Comparison of ENCODE assay signal across 17 cellular contexts in the genomic region with DNA sequence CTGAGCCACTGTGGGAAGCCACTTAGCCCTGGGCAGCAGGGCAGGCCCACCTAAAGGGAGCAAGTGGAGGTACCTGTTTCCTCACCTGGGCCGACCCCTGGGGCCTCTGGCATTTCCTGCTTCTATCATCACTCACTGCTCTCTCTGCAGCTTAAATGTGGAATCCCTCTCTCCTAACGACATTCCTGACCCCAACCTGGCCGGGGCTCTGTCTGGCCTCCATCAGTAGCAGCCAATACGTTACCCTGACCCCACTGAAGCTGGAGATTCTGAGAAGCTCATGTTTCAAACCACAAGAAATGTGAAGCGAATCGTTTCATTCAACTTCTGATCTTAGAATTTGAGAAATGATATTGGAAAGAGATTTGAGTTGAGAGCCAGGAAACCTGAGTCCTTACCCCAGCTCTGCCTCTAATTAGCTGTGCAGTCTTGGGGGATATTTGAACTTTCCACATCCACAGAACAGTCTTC. TPM values are rescaled to one million over a fixed set of nuclear protein-coding genes. Genes with fewer than 3 reads are reported as not detected.
DNase-seq lines count a peak whose midpoint lies in the region; ATAC-seq, FAIRE-seq and TF ChIP-seq lines count a peak whose summit lies in the region.
"Had no signal": no experiment of that assay in that cellular context is flagged by ENCODE, and none has a peak within 500 bp of the region (broad histone marks: within the 10 kb centered on the region; RNA-seq: fewer than 3 reads in every experiment).

No MANE protein-coding gene starts in this region.

- peak overlapping the region; percentile 8 for H4K8ac ChIP-seq in mesenchymal stem cell (ENCODE audit: low read length)

- H2BK15ac ChIP-seq in mesenchymal stem cell (ENCODE audit: low read depth, poor library complexity, severe bottlenecking), result no peak overlapping the region

- no peak overlapping the region for H2AK5ac ChIP-seq in mesenchymal stem cell (ENCODE audit: low read length, severe bottlenecking)

- H3K9me3 ChIP-seq in AG04450 (ENCODE audit: control insufficient read depth, insufficient read depth, low read length), result peaks cover 5% of the 10 kb centered on the region; the same call in 1 of the 2 replicates
- peaks cover 17% of the 10 kb centered on the region for H3K9me3 ChIP-seq in mesenchymal stem cell (ENCODE audit: control insufficient read depth, low read length)

- peak overlapping the region in 1 of 2 experiments; percentile 78 for H3K18ac ChIP-seq in mesenchymal stem cell (ENCODE audit: low read depth in 1 of 2, low read length in 2 of 2)

- H3K27ac ChIP-seq in AG04450 (ENCODE audit: low read depth, low read length) (peak overlapping the region; percentile 2), mesenchymal stem cell (ENCODE audit: low read length, poor library complexity, severe bottlenecking) (no peak overlapping the region)
- H3K27ac ChIP-seq: PC-9 had no signal

- 43% methylated on average over 6 of the region's 6 CpGs for WGBS in mesenchymal stem cell

- H3K36me3 ChIP-seq in mesenchymal stem cell (ENCODE audit: control insufficient read depth in 1 of 2, insufficient read depth in 2 of 2, low read depth in 1 of 2, low read length in 2 of 2), result no peaks in the 10 kb centered on the region

- no peak overlapping the region for H3K23ac ChIP-seq in mesenchymal stem cell (ENCODE audit: low read length in 2 of 2)

- H3K4me1 ChIP-seq in mesenchymal stem cell (ENCODE audit: control insufficient read depth, insufficient read depth, low read depth, low read length), result peaks cover 13% of the 10 kb centered on the region

- DNase-seq in AG04450 (ENCODE audit: low read depth, low spot score), result no peak
- peak; percentile 32 for DNase-seq in HTR-8/SVneo (ENCODE audit: insufficient read length, low spot score)
- peak; percentile 18 for DNase-seq in dedifferentiated amniotic fluid mesenchymal stem cell (ENCODE audit: extremely low spot score)
- DNase-seq in mesenchymal stem cell, result no peak
- no peak for DNase-seq in superior temporal gyrus (ENCODE audit: extremely low spot score)
- DNase-seq in SIG-M5 treated with dmso at 0.1 percent for 504 hours (lab: John Stamatoyannopoulos, UW; ENCODE audit: unreplicated experiment), result no peak
- no peak for DNase-seq in inferior parietal cortex (ENCODE audit: extremely low spot score)
- DNase-seq: activated CD8-positive, alpha-beta memory T cell treated with anti-CD3 and anti-CD28 coated beads, Interleukin-2, amount 50 U/mL, for 4 hours; activated naive CD8-positive, alpha-beta T cell treated with anti-CD3 and anti-CD28 coated beads for 36 hours; hypothalamus; Kasumi-1; mammary epithelial cell; NCI-H146; small intestine had no signal

- H3K9ac ChIP-seq in mesenchymal stem cell (ENCODE audit: low read length), result no peak overlapping the region

- TF ChIP-seq CTCF in AG04450 (IDR thresholded peaks at IDR 0.05; ENCODE audit: low read depth, low read length), result no peak

- H4K91ac ChIP-seq in mesenchymal stem cell (ENCODE audit: low read length), result no peak overlapping the region

- H3K79me1 ChIP-seq in mesenchymal stem cell (replicated peaks; ENCODE audit: low read length, poor library complexity, severe bottlenecking), result peaks cover 31% of the 10 kb centered on the region

- H3K27me3 ChIP-seq in AG04450 (ENCODE audit: control insufficient read depth, insufficient read depth, low read length) (no peaks in the 10 kb centered on the region), mesenchymal stem cell (ENCODE audit: control insufficient read depth in 1 of 2, insufficient read depth in 1 of 2, low read length in 2 of 2) (no peaks in the 10 kb centered on the region)

- peak overlapping the region in 1 of 2 experiments; percentile 42 for H2BK12ac ChIP-seq in mesenchymal stem cell (ENCODE audit: low read length in 2 of 2)

- CTCF ChIA-PET in AG04450 (lab: Charles Lee), result interaction anchor here (0.6 kb wide), 1 partner anchor 265 kb away, joined by 3 read pairs; no protein-coding TSS in a partner anchor

- no peak for FAIRE-seq in HTR-8/SVneo (lab: Jason Lieb, UNC)
- FAIRE-seq: colon, small intestine had no signal

- H3K14ac ChIP-seq in mesenchymal stem cell (ENCODE audit: low read length in 2 of 2), result no peak overlapping the region

- no peak overlapping the region for H2BK120ac ChIP-seq in mesenchymal stem cell (ENCODE audit: low read depth, low read length)

- H3K4me3 ChIP-seq in AG04450 (ENCODE audit: low read depth, low read length) (no peak overlapping the region), mesenchymal stem cell (ENCODE audit: insufficient read depth in 1 of 2, low read depth in 1 of 2, low read length in 2 of 2) (no peak overlapping the region)
- H3K4me3 ChIP-seq: PC-9 had no signal

- no peak for ATAC-seq in GM18498 (IDR thresholded peaks at IDR 0.05; ENCODE audit: unreplicated experiment)

- no peak overlapping the region for H3K4ac ChIP-seq in mesenchymal stem cell (ENCODE audit: low read depth in 1 of 2, low read length in 2 of 2)

- POLR2A ChIA-PET in AG04450 (lab: Yijun Ruan, JAX), result no interaction called here

- no peak overlapping the region for H2AFZ ChIP-seq in mesenchymal stem cell (ENCODE audit: low read depth, low read length)
- H2AFZ ChIP-seq: PC-9 had no signal

- no peak overlapping the region for H2BK5ac ChIP-seq in mesenchymal stem cell (ENCODE audit: low read depth, low read length, poor library complexity, severe bottlenecking)

- H3K4me2 ChIP-seq in mesenchymal stem cell (ENCODE audit: low read length, poor library complexity, severe bottlenecking), result no peak overlapping the region
- H3K4me2 ChIP-seq: PC-9 had no signal

RNA-seq across cellular contexts. Expression of a gene that starts 39.9 kb away (rescaled TPM):
- 9.1 and 9.6 TPM in 2 replicates for polyA plus RNA-seq in AG04450 (2011; rRNA removed)
- polyA minus RNA-seq in AG04450 (2011; rRNA and poly(A)+ RNA removed), result 11.7 and 11.9 TPM in 2 replicates
- 22.0 TPM for polyA plus RNA-seq in mesenchymal stem cell (2013, experiment 1 of 2)
- 20.8 TPM for polyA plus RNA-seq in mesenchymal stem cell (2013, experiment 2 of 2)

Comparison
In these comparisons a context has a peak if more than half of its experiments do, and no peak if none do; other contexts are left out.
1. DNase-seq: peak in HTR-8/SVneo (single experiment) and dedifferentiated amniotic fluid mesenchymal stem cell (single experiment); none in AG04450 (single experiment), mesenchymal stem cell (single experiment), superior temporal gyrus (single experiment), SIG-M5 treated with dmso at 0.1 percent for 504 hours (single experiment) and inferior parietal cortex (single experiment).